Comparison of ENCODE assay signal across 18 cellular contexts in the genomic region with DNA sequence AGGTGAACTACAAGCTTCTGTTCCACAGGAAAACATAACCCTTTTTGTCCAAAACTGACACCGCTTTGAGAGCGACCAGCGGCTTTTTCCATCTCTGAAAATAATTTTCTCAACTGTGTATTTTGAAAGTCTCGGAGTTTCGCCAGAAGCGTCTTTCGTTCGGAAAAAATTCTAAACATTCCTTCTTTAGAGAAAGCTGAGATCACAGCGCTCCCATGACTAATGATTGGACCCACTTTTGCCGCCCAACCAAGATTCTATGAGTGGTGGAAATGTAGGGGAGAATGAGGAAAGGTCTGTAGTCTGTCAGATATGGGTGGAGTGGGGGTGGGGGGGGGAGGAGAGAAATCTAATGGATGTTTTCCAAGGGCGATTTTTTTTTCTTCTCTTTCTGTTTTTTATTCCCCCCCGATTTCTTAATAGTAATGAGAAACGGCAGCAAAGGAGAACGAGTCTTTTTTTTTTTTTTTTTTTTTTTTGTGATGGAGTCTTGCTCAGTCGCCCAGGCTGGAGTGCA.
A peak's percentile ranks its signal among the peaks of the same experiment; 100 is the strongest.
DNase-seq lines count a peak whose midpoint lies in the region; ATAC-seq, FAIRE-seq and TF ChIP-seq lines count a peak whose summit lies in the region.
"Had no signal": no experiment of that assay in that cellular context is flagged by ENCODE, and none has a peak within 500 bp of the region (broad histone marks: within the 10 kb centered on the region; RNA-seq: fewer than 3 reads in every experiment).

No MANE protein-coding gene starts in this region.

- H3K27me3 Mint-ChIP-seq in GM23338 (ENCODE audit: insufficient read depth, low read depth, poor library complexity): peaks cover 93% of the 10 kb centered on the region
- H3K27me3 Mint-ChIP-seq in astrocyte (ENCODE audit: low read depth, unreplicated experiment): peaks cover 78% of the 10 kb centered on the region

- H3K9me2 ChIP-seq in GM23338 (ENCODE audit: insufficient read depth) (no peaks in the 10 kb centered on the region), PC-9 (ENCODE audit: insufficient read depth) (no peaks in the 10 kb centered on the region)

- no peak overlapping the region for H3K23ac ChIP-seq in IMR-90 (ENCODE audit: low read depth, low read length)

- no peak overlapping the region for H2AK5ac ChIP-seq in IMR-90 (ENCODE audit: low read depth, low read length)

- no CpG with 5 or more reads among the region's 15 CpGs for WGBS in IMR-90 (ENCODE audit: extremely low coverage in 2 of 2, insufficient read length in 1 of 2), 2 experiments
- WGBS in psoas muscle, 3 donors: 18 to 22% (median 22%) methylated on average over 12 to 15 of the region's 15 CpGs

- H3F3A ChIP-seq in GM23338 (replicated peaks; ENCODE audit: low read depth) (peaks cover 14% of the 10 kb centered on the region; the same call in 1 of the 2 replicates), PC-9 (ENCODE audit: insufficient read depth, low read depth) (0 out of 2 replicates have a peak, but pooled peaks cover under 1% of the 10 kb centered on the region)

- no peak overlapping the region for H3K4ac ChIP-seq in IMR-90 (ENCODE audit: low read depth, low read length)

- H3K14ac ChIP-seq in IMR-90 (replicated peaks; ENCODE audit: low read depth, low read length): no peak overlapping the region

- H3K4me1 Mint-ChIP-seq in GM23338 (peaks cover 23% of the 10 kb centered on the region; the same call in 2 of the 3 replicates), astrocyte (ENCODE audit: low read depth, unreplicated experiment) (peaks cover 2% of the 10 kb centered on the region)

- H3K79me2 ChIP-seq in GM23338 (replicated peaks; ENCODE audit: insufficient read depth) (no peaks in the 10 kb centered on the region), astrocyte (ENCODE audit: insufficient read depth, low read length) (no peaks in the 10 kb centered on the region), osteoblast (ENCODE audit: insufficient read depth, low read length) (no peaks in the 10 kb centered on the region), PC-9 (ENCODE audit: low read depth) (no peaks in the 10 kb centered on the region)

- no peak overlapping the region for H2BK5ac ChIP-seq in IMR-90 (ENCODE audit: low read depth, low read length, poor library complexity, severe bottlenecking)

- H3K27ac ChIP-seq in GM23338 (ENCODE audit: low read depth): no peak overlapping the region
- H3K27ac ChIP-seq in IMR-90 (ENCODE audit: insufficient read depth, low read length): no peak overlapping the region
- H3K27ac ChIP-seq in astrocyte (ENCODE audit: low read depth, low read length): no peak overlapping the region
- no peak overlapping the region for H3K27ac ChIP-seq in osteoblast (ENCODE audit: low read depth, low read length)
- H3K27ac ChIP-seq in psoas muscle: no peak overlapping the region
- no peak overlapping the region for H3K27ac ChIP-seq in PC-9
- H3K27ac ChIP-seq: BLaER1, Peyer's patch had no signal

- H2AFZ ChIP-seq in GM23338 (no peak overlapping the region), IMR-90 (replicated peaks; ENCODE audit: low read length, poor library complexity) (no peak overlapping the region), astrocyte (ENCODE audit: low read depth, low read length) (no peak overlapping the region), osteoblast (ENCODE audit: low read length) (no peak overlapping the region), PC-9 (no peak overlapping the region)

- H3K56ac ChIP-seq in IMR-90 (ENCODE audit: extremely low read depth, insufficient read depth, low read length): no peak overlapping the region

- CTCF ChIA-PET in IMR-90 (lab: Yijun Ruan, JAX): no interaction called here
- CTCF ChIA-PET in PC-9 (lab: Charles Lee): no interaction called here

- H3K36me3 ChIP-seq in GM23338 (ENCODE audit: insufficient read depth): no peaks in the 10 kb centered on the region
- H3K36me3 ChIP-seq in IMR-90 (ENCODE audit: control insufficient read depth, insufficient read depth, low read length): no peaks in the 10 kb centered on the region
- H3K36me3 ChIP-seq in astrocyte (ENCODE audit: insufficient read depth, low read length): no peaks in the 10 kb centered on the region
- H3K36me3 ChIP-seq in osteoblast (ENCODE audit: insufficient read depth, low read length): no peaks in the 10 kb centered on the region
- no peaks in the 10 kb centered on the region for H3K36me3 ChIP-seq in psoas muscle (ENCODE audit: insufficient read depth in 1 of 2, low read depth in 1 of 2)
- H3K36me3 ChIP-seq in PC-9 (ENCODE audit: low read depth): no peaks in the 10 kb centered on the region
- H3K36me3 ChIP-seq: BLaER1, Peyer's patch had no signal

- H2AK9ac ChIP-seq in IMR-90 (replicated peaks; ENCODE audit: low read depth, low read length, poor library complexity): no peak overlapping the region

- H3K4me1 ChIP-seq in GM23338 (ENCODE audit: insufficient read depth) (peaks cover 19% of the 10 kb centered on the region), IMR-90 (ENCODE audit: control insufficient read depth, insufficient read depth, low read length) (no peaks in the 10 kb centered on the region), astrocyte (ENCODE audit: insufficient read depth, low read length) (no peaks in the 10 kb centered on the region), osteoblast (ENCODE audit: insufficient read depth, low read length) (peaks cover 5% of the 10 kb centered on the region), psoas muscle (no peaks in the 10 kb centered on the region), PC-9 (replicated peaks; ENCODE audit: insufficient read depth) (no peaks in the 10 kb centered on the region; the same call in 1 of the 2 replicates)
- H3K4me1 ChIP-seq: BLaER1 had no signal

- dilution Hi-C loops in IMR-90 (cut with HindIII; ENCODE audit: low sequenced_read_pairs, unreplicated experiment): no loop called here

- H2BK120ac ChIP-seq in IMR-90 (ENCODE audit: low read depth, low read length): no peak overlapping the region

- H3K9me3 Mint-ChIP-seq in GM23338 (peaks cover 5% of the 10 kb centered on the region; the same call in 2 of the 3 replicates), astrocyte (ENCODE audit: unreplicated experiment) (peaks cover 7% of the 10 kb centered on the region)

- H2BK15ac ChIP-seq in IMR-90 (ENCODE audit: low read depth, low read length): no peak overlapping the region

- no peak overlapping the region for H3K27ac Mint-ChIP-seq in GM23338
- H3K27ac Mint-ChIP-seq in astrocyte (ENCODE audit: unreplicated experiment): no peak overlapping the region
- H3K27ac Mint-ChIP-seq: CD8-positive, alpha-beta T cell had no signal

- H4K5ac ChIP-seq in IMR-90 (ENCODE audit: low read depth, low read length): no peak overlapping the region

- BruUV-seq in IMR-90 (replicated peaks; lab: Mats Ljungman, UMichigan) (no TSS peak), PC-9 (replicated peaks; lab: Mats Ljungman, UMichigan) (no TSS peak)

- H4K20me1 ChIP-seq in GM23338 (replicated peaks; ENCODE audit: insufficient read depth) (no peaks in the 10 kb centered on the region), IMR-90 (ENCODE audit: insufficient read depth, low read length) (no peaks in the 10 kb centered on the region), astrocyte (ENCODE audit: insufficient read depth, low read length) (no peaks in the 10 kb centered on the region), osteoblast (ENCODE audit: insufficient read depth, low read length) (no peaks in the 10 kb centered on the region), PC-9 (ENCODE audit: insufficient read depth) (no peaks in the 10 kb centered on the region)

- ATAC-seq in GM23338: no peak
- no peak for ATAC-seq in IMR-90 (ENCODE audit: low read depth)
- ATAC-seq in psoas muscle: no peak
- ATAC-seq in GM19467 (IDR thresholded peaks at IDR 0.05; ENCODE audit: unreplicated experiment): no peak
- ATAC-seq: CD8-positive, alpha-beta T cell had no signal

- peaks cover 90% of the 10 kb centered on the region for H3K27me3 ChIP-seq in GM23338 (ENCODE audit: insufficient read depth)
- H3K27me3 ChIP-seq in IMR-90 (ENCODE audit: control insufficient read depth, insufficient read depth, low read length): peaks cover 24% of the 10 kb centered on the region
- peaks cover 50% of the 10 kb centered on the region for H3K27me3 ChIP-seq in astrocyte (ENCODE audit: insufficient read depth, low read length)
- H3K27me3 ChIP-seq in osteoblast (ENCODE audit: insufficient read depth, low read length): peaks cover 61% of the 10 kb centered on the region
- H3K27me3 ChIP-seq in psoas muscle (ENCODE audit: insufficient read depth in 3 of 3, low read length in 2 of 3): peaks cover 25 to 84% (median 26%) of the 10 kb centered on the region in 3 donors
- H3K27me3 ChIP-seq in PC-9 (ENCODE audit: insufficient read depth, low read depth): peaks cover 14% of the 10 kb centered on the region

- no peak for FAIRE-seq in astrocyte (lab: Jason Lieb, UNC)

- no peak overlapping the region for H2BK20ac ChIP-seq in IMR-90 (ENCODE audit: low read depth, low read length)

- POLR2A ChIA-PET in IMR-90 (lab: Charles Lee; ENCODE audit: unreplicated experiment) (interaction anchor here (0.7 kb wide), 1 partner anchor 163 kb away, joined by 7 read pairs; no protein-coding TSS in a partner anchor), PC-9 (lab: Charles Lee; ENCODE audit: unreplicated experiment) (no interaction called here)

- DNase-seq in GM23338 (ENCODE audit: low spot score) (no peak), IMR-90 (no peak), astrocyte (ENCODE audit: low read depth) (no peak), osteoblast (ENCODE audit: insufficient read length, low spot score, missing footprints) (no peak), psoas muscle (no peak), PC-9 (no peak)
- DNase-seq: CD8-positive, alpha-beta T cell; DMS79; GOT3; KG1; NCI-H1092 treated with DMSO at 0.1 percent for 48 hours; NCI-H1694 treated with DMSO at 0.1 percent for 48 hours; NCI-H2107; NCI-H524 treated with DMSO at 0.1 percent for 48 hours; Peyer's patch; Right ventricle myocardium superior had no signal

- no peak overlapping the region for H4K8ac ChIP-seq in IMR-90 (ENCODE audit: low read depth in 2 of 2, low read length in 2 of 2)

- no peaks in the 10 kb centered on the region for H3K9me3 ChIP-seq in IMR-90 (ENCODE audit: control insufficient read depth, insufficient read depth, low read length)
- peaks cover 4% of the 10 kb centered on the region for H3K9me3 ChIP-seq in astrocyte (ENCODE audit: insufficient read depth, low read depth, low read length)
- no peaks in the 10 kb centered on the region for H3K9me3 ChIP-seq in osteoblast (ENCODE audit: low read depth, low read length)
- no peaks in the 10 kb centered on the region for H3K9me3 ChIP-seq in psoas muscle
- H3K9me3 ChIP-seq in PC-9 (ENCODE audit: insufficient read depth, low read depth): no peaks in the 10 kb centered on the region

- H3K9ac ChIP-seq in IMR-90 (ENCODE audit: low read depth, low read length) (no peak overlapping the region), astrocyte (ENCODE audit: low read length) (no peak overlapping the region)
- H3K9ac ChIP-seq: BLaER1 had no signal

- TF ChIP-seq RAD21 in IMR-90 (IDR thresholded peaks at IDR 0.05; ENCODE audit: low read length): no peak

- no peak overlapping the region for H4K91ac ChIP-seq in IMR-90 (ENCODE audit: insufficient read depth, low read depth, low read length)

- H3K4me3 ChIP-seq in GM23338: no peak overlapping the region
- H3K4me3 ChIP-seq in IMR-90 (ENCODE audit: insufficient read depth, low read depth, low read length): peak overlapping the region; percentile 12; the same call in 1 of the 2 replicates
- H3K4me3 ChIP-seq in astrocyte (ENCODE audit: insufficient read depth, low read depth, low read length): no peak overlapping the region
- H3K4me3 ChIP-seq in osteoblast (ENCODE audit: insufficient read depth, low read length): peak overlapping the region; percentile 25
- H3K4me3 ChIP-seq in psoas muscle: no peak overlapping the region
- no peak overlapping the region for H3K4me3 ChIP-seq in PC-9
- H3K4me3 ChIP-seq: BLaER1, Peyer's patch had no signal

- TF ChIP-seq POLR2A in IMR-90 (IDR thresholded peaks at IDR 0.05; ENCODE audit: low read depth, low read length): no peak

- H3K4me2 ChIP-seq in GM23338 (no peak overlapping the region), IMR-90 (ENCODE audit: low read depth, low read length) (peak overlapping the region; percentile 46), astrocyte (ENCODE audit: low read length) (peak overlapping the region; percentile 26), osteoblast (ENCODE audit: insufficient read depth, low read length) (peak overlapping the region; percentile 28), PC-9 (no peak overlapping the region)
- H3K4me2 ChIP-seq: BLaER1 had no signal

- H3K18ac ChIP-seq in IMR-90 (ENCODE audit: low read depth, low read length): no peak overlapping the region

- H3K79me1 ChIP-seq in IMR-90 (ENCODE audit: low read depth in 1 of 2, low read length in 2 of 2): no peaks in the 10 kb centered on the region

- H3K9me1 ChIP-seq in IMR-90 (ENCODE audit: insufficient read depth, low read length): no peaks in the 10 kb centered on the region

- in situ Hi-C loops in IMR-90 (cut with MboI; ENCODE audit: low sequenced_read_pairs): no loop called here

- H3K36me3 Mint-ChIP-seq in GM23338 (ENCODE audit: low read depth) (no peaks in the 10 kb centered on the region), astrocyte (ENCODE audit: low read depth, unreplicated experiment) (peaks cover 3% of the 10 kb centered on the region)
- H3K36me3 Mint-ChIP-seq: CD8-positive, alpha-beta T cell had no signal

- H3K4me3 Mint-ChIP-seq in GM23338 (peak overlapping the region; percentile 39; the same call in 2 of the 3 replicates), astrocyte (ENCODE audit: unreplicated experiment) (no peak overlapping the region)
- H3K4me3 Mint-ChIP-seq: CD8-positive, alpha-beta T cell had no signal

- TF ChIP-seq CTCF in GM23338 (conservative IDR thresholded peaks at IDR 0.05; ENCODE audit: low read depth in 2 of 2): no peak
- no peak for TF ChIP-seq CTCF in IMR-90 (conservative IDR thresholded peaks at IDR 0.05; ENCODE audit: low read depth, low read length)
- TF ChIP-seq CTCF in astrocyte (IDR thresholded peaks at IDR 0.05; ENCODE audit: insufficient read depth, low read depth, low read length): no peak
- TF ChIP-seq CTCF in osteoblast (IDR thresholded peaks at IDR 0.05; ENCODE audit: extremely low read depth, low read depth, low read length): no peak
- no peak for TF ChIP-seq CTCF in psoas muscle (IDR thresholded peaks at IDR 0.05)
- TF ChIP-seq CTCF in PC-9 (conservative IDR thresholded peaks at IDR 0.05): no peak

- intact Hi-C loops in IMR-90 (cut with micrococcal nuclease) (no loop called here), psoas muscle (cut with DNase I) (no loop called here), PC-9 (cut with micrococcal nuclease; ENCODE audit: unreplicated experiment) (no loop called here)

Comparison
In these comparisons a context has a peak if more than half of its experiments do, and no peak if none do; other contexts are left out.
1. H3K4me2 ChIP-seq: peak in IMR-90 (single experiment), astrocyte (single experiment) and osteoblast (single experiment); none in GM23338 (single experiment) and PC-9 (single experiment).
2. H3K4me3 ChIP-seq: peak in IMR-90 (single experiment) and osteoblast (single experiment); none in GM23338 (single experiment), astrocyte (single experiment), psoas muscle (single experiment) and PC-9 (single experiment).